In genomic region chr12:64457923-64458322, GRCh38 we compare ENCODE assay signal across 22 cellular contexts. TPM values are rescaled to one million over a fixed set of nuclear protein-coding genes. Genes with fewer than 3 reads are reported as not detected.
A peak's percentile ranks its signal among the peaks of the same experiment; 100 is the strongest.
DNase-seq lines count a peak whose midpoint lies in the region; ATAC-seq and TF ChIP-seq lines count a peak whose summit lies in the region.
"Had no signal": no experiment of that assay in that cellular context is flagged by ENCODE, and none has a peak within 500 bp of the region (broad histone marks: within the 10 kb centered on the region; RNA-seq: fewer than 3 reads in every experiment).

No MANE protein-coding gene starts in this region.

- H3K27ac Mint-ChIP-seq in activated CD4-positive, alpha-beta T cell treated with anti-CD3 and anti-CD28 coated beads for 36 hours: peak overlapping the region; percentile 86
- H3K27ac Mint-ChIP-seq: activated naive CD8-positive, alpha-beta T cell treated with anti-CD3 and anti-CD28 coated beads, Interleukin-2, amount 10 ng/mL, durations not matched to agents 7 days and 5 days; H9; type B pancreatic cell had no signal

- H3K27ac ChIP-seq in RWPE2 (ENCODE audit: poor library complexity, severe bottlenecking) (peak overlapping the region; percentile 5), spleen (peak overlapping the region in 6 of 8 donors; percentile 50 to 85 (median 72)), esophagus muscularis mucosa (replicated peaks in 1 of 4) (no peak overlapping the region)
- peak overlapping the region; percentile 47 for H3K27ac ChIP-seq in effector memory CD4-positive, alpha-beta T cell (ENCODE audit: insufficient read depth, low read length, poor library complexity, severe bottlenecking)
- H3K27ac ChIP-seq: body of pancreas, colonic mucosa had no signal

- CTCF ChIA-PET in activated CD4-positive, alpha-beta T cell treated with anti-CD3 and anti-CD28 coated beads for 36 hours (lab: Charles Lee): no interaction called here

- peaks cover 25% of the 10 kb centered on the region for H3K36me3 Mint-ChIP-seq in activated CD4-positive, alpha-beta T cell treated with anti-CD3 and anti-CD28 coated beads for 36 hours (ENCODE audit: low read depth)

- POLR2A ChIA-PET in activated CD4-positive, alpha-beta T cell treated with anti-CD3 and anti-CD28 coated beads for 36 hours (lab: Charles Lee): no interaction called here

- no peak for TF ChIP-seq CTCF in RWPE2 (IDR thresholded peaks at IDR 0.05; ENCODE audit: poor library complexity, severe bottlenecking)
- no peak for TF ChIP-seq CTCF in spleen (IDR thresholded peaks at IDR 0.05 in 8 of 11, conservative IDR thresholded peaks at IDR 0.05 in 3 of 11)
- TF ChIP-seq CTCF in esophagus muscularis mucosa (IDR thresholded peaks at IDR 0.05): no peak

- H3K4me3 Mint-ChIP-seq in activated CD4-positive, alpha-beta T cell treated with anti-CD3 and anti-CD28 coated beads for 36 hours: no peak overlapping the region
- H3K4me3 Mint-ChIP-seq: H9, type B pancreatic cell had no signal

- TF ChIP-seq EP300 in esophagus muscularis mucosa (IDR thresholded peaks at IDR 0.05): no peak

- H3K9me3 ChIP-seq in RWPE2 (ENCODE audit: severe bottlenecking) (no peaks in the 10 kb centered on the region), spleen (no peaks in the 10 kb centered on the region), esophagus muscularis mucosa (no peaks in the 10 kb centered on the region)
- no peaks in the 10 kb centered on the region for H3K9me3 ChIP-seq in effector memory CD4-positive, alpha-beta T cell (ENCODE audit: control insufficient read depth, low read length)
- H3K9me3 ChIP-seq: BLaER1 treated with 17β-estradiol and CSF1 and Interleukin-3, amounts not matched to agents 10 nM and 100 nM; body of pancreas; colonic mucosa; MG63 had no signal

- peaks cover 45% of the 10 kb centered on the region for H3K4me1 ChIP-seq in RWPE2 (ENCODE audit: insufficient read depth, poor library complexity, severe bottlenecking)
- H3K4me1 ChIP-seq in effector memory CD4-positive, alpha-beta T cell (ENCODE audit: control insufficient read depth, insufficient read depth, low read length, poor library complexity, severe bottlenecking): peaks cover 27% of the 10 kb centered on the region
- H3K4me1 ChIP-seq in spleen: peaks cover 34 to 84% (median 65%) of the 10 kb centered on the region in 6 donors
- peaks cover 8 to 48% (median 42%) of the 10 kb centered on the region in 4 donors for H3K4me1 ChIP-seq in esophagus muscularis mucosa
- H3K4me1 ChIP-seq: colonic mucosa had no signal

- DNase-seq in activated CD4-positive, alpha-beta T cell treated with anti-CD3 and anti-CD28 coated beads for 36 hours: no peak
- no peak for DNase-seq in activated CD4-positive, alpha-beta T cell treated with anti-CD3 and anti-CD28 coated beads for 48 hours
- DNase-seq in RWPE2 (ENCODE audit: low spot score): no peak
- DNase-seq in effector memory CD4-positive, alpha-beta T cell: no peak
- DNase-seq in spleen: no peak
- DNase-seq in esophagus muscularis mucosa (ENCODE audit: extremely low spot score): no peak
- DNase-seq in NCI-H226: no peak
- DNase-seq: activated CD8-positive, alpha-beta memory T cell treated with anti-CD3 and anti-CD28 coated beads, Interleukin-2, amount 50 U/mL, for 4 hours; activated naive CD8-positive, alpha-beta T cell treated with anti-CD3 and anti-CD28 coated beads, Interleukin-2, amount 10 ng/mL, durations not matched to agents 7 days and 5 days; body of pancreas; colonic mucosa; DMS153; H9; MG63; PC-3; posterior cingulate gyrus; stimulated activated CD4-positive, alpha-beta T cell treated with anti-CD3 and anti-CD28 coated beads, Interleukin-1b, Interleukin-23, amount 100 ng/mL, for 48 hours; T-helper 9 cell had no signal

- ATAC-seq in activated CD4-positive, alpha-beta T cell treated with anti-CD3 and anti-CD28 coated beads for 36 hours: no peak
- ATAC-seq in RWPE2 (ENCODE audit: low read depth) (no peak), HG02884 (IDR thresholded peaks at IDR 0.05; ENCODE audit: unreplicated experiment) (no peak)
- ATAC-seq: body of pancreas, PC-3 had no signal

- H3K4me3 ChIP-seq in RWPE2 (ENCODE audit: severe bottlenecking) (no peak overlapping the region), spleen (no peak overlapping the region), esophagus muscularis mucosa (no peak overlapping the region)
- H3K4me3 ChIP-seq in effector memory CD4-positive, alpha-beta T cell (ENCODE audit: insufficient read depth, low read depth, low read length, poor library complexity, severe bottlenecking): no peak overlapping the region
- H3K4me3 ChIP-seq: BLaER1 treated with 17β-estradiol and CSF1 and Interleukin-3, amounts not matched to agents 10 nM and 100 nM; body of pancreas; colonic mucosa; MG63 had no signal

- intact Hi-C loops in activated CD4-positive, alpha-beta T cell treated with anti-CD3 and anti-CD28 coated beads for 36 hours (cut with DNase I, micrococcal nuclease): loop anchor here (2.0 to 5.0 kb wide), 3 partner anchors 33 to 154 kb away; partner anchors contain the start of gene RASSF3 (in 1 of the 2)
- intact Hi-C loops in spleen (cut with DNase I; ENCODE audit: low total_unique reads): loop anchor here (10.0 kb wide), 1 partner anchor 53 kb away; the partner anchor contains the start of gene XPOT
- intact Hi-C loops in esophagus muscularis mucosa (cut with DNase I): no loop called here

- H3K27me3 Mint-ChIP-seq in activated CD4-positive, alpha-beta T cell treated with anti-CD3 and anti-CD28 coated beads for 36 hours: no peaks in the 10 kb centered on the region
- H3K27me3 Mint-ChIP-seq: activated naive CD8-positive, alpha-beta T cell treated with anti-CD3 and anti-CD28 coated beads, Interleukin-2, amount 10 ng/mL, durations not matched to agents 7 days and 5 days; stimulated activated naive CD8-positive, alpha-beta T cell treated with anti-CD3 and anti-CD28 coated beads, Interleukin-15, Interleukin-2, amounts not matched to agents 100 ng/mL and 50 ng/mL, for 24 hours; type B pancreatic cell had no signal

- 82 to 93% (median 90%) methylated on average over 4 of the region's 4 CpGs for WGBS in spleen, 5 donors
- WGBS in esophagus muscularis mucosa: 81% methylated on average over 4 of the region's 4 CpGs

- H3K36me3 ChIP-seq in RWPE2 (ENCODE audit: low read depth) (peaks cover 78% of the 10 kb centered on the region), spleen (peaks cover 0 to 57% (median 10%) of the 10 kb centered on the region in 6 donors), esophagus muscularis mucosa (peaks cover 6 to 32% (median 23%) of the 10 kb centered on the region in 4 donors)
- H3K36me3 ChIP-seq in effector memory CD4-positive, alpha-beta T cell (ENCODE audit: control insufficient read depth, insufficient read depth, low read length): no peaks in the 10 kb centered on the region
- H3K36me3 ChIP-seq: colonic mucosa had no signal

- peaks cover 43% of the 10 kb centered on the region for H3K4me1 Mint-ChIP-seq in activated CD4-positive, alpha-beta T cell treated with anti-CD3 and anti-CD28 coated beads for 36 hours

- H3K27me3 ChIP-seq in RWPE2 (ENCODE audit: insufficient read depth, poor library complexity, severe bottlenecking): no peaks in the 10 kb centered on the region
- H3K27me3 ChIP-seq in effector memory CD4-positive, alpha-beta T cell (replicated peaks; ENCODE audit: control insufficient read depth, insufficient read depth, low read length, poor library complexity, severe bottlenecking): no peaks in the 10 kb centered on the region
- H3K27me3 ChIP-seq in spleen (replicated peaks in 1 of 7): no peaks in the 10 kb centered on the region
- H3K27me3 ChIP-seq in esophagus muscularis mucosa: no peaks in the 10 kb centered on the region
- H3K27me3 ChIP-seq: BLaER1 treated with 17β-estradiol and CSF1 and Interleukin-3, amounts not matched to agents 10 nM and 100 nM; body of pancreas; colonic mucosa; MG63 had no signal

- no peak for TF ChIP-seq POLR2A in spleen (IDR thresholded peaks at IDR 0.05)
- TF ChIP-seq POLR2A in esophagus muscularis mucosa (IDR thresholded peaks at IDR 0.05; ENCODE audit: low read depth): no peak

- no peaks in the 10 kb centered on the region for H3K9me3 Mint-ChIP-seq in activated CD4-positive, alpha-beta T cell treated with anti-CD3 and anti-CD28 coated beads for 36 hours (ENCODE audit: low read depth)
- H3K9me3 Mint-ChIP-seq: activated naive CD8-positive, alpha-beta T cell treated with anti-CD3 and anti-CD28 coated beads, Interleukin-2, amount 10 ng/mL, durations not matched to agents 7 days and 5 days; H9; stimulated activated naive CD8-positive, alpha-beta T cell treated with anti-CD3 and anti-CD28 coated beads, Interleukin-15, Interleukin-2, amounts not matched to agents 100 ng/mL and 50 ng/mL, for 24 hours; type B pancreatic cell had no signal

RNA-seq across cellular contexts. Expression of gene TBK1, which starts 6.0 kb away (rescaled TPM):
- 10 to 100 TPM; 14.0 to 15.4 TPM for total RNA-seq in activated CD4-positive, alpha-beta T cell treated with anti-CD3 and anti-CD28 coated beads for 36 hours
- total RNA-seq in spleen (10 to 100 TPM; 27.5 to 55.2 (median 39.0) TPM), esophagus muscularis mucosa (10 to 100 TPM; 21.2 to 24.1 (median 22.6) TPM)
- 10 to 100 TPM; 13.9 to 22.2 (median 15.6) TPM for polyA plus RNA-seq in spleen

RNA-seq across cellular contexts. Expression of gene XPOT, which starts 53.7 kb away (rescaled TPM):
- total RNA-seq in activated CD4-positive, alpha-beta T cell treated with anti-CD3 and anti-CD28 coated beads for 36 hours: 100 to 1,000 TPM; 179 to 187 TPM
- 10 to 100 TPM; 32.0 to 50.3 (median 46.7) TPM for total RNA-seq in spleen
- polyA plus RNA-seq in spleen: 10 to 100 TPM; 11.1 to 16.0 (median 12.2) TPM
- 10 to 100 TPM; 24.5 to 27.6 (median 26.8) TPM for total RNA-seq in esophagus muscularis mucosa

Comparison
In these comparisons a context has a peak if more than half of its experiments do, and no peak if none do; other contexts are left out.
1. H3K27ac ChIP-seq: peak in RWPE2 (single experiment), effector memory CD4-positive, alpha-beta T cell (single experiment) and spleen (6 of 8); none in esophagus muscularis mucosa (0 of 4).